In the genomic region with DNA sequence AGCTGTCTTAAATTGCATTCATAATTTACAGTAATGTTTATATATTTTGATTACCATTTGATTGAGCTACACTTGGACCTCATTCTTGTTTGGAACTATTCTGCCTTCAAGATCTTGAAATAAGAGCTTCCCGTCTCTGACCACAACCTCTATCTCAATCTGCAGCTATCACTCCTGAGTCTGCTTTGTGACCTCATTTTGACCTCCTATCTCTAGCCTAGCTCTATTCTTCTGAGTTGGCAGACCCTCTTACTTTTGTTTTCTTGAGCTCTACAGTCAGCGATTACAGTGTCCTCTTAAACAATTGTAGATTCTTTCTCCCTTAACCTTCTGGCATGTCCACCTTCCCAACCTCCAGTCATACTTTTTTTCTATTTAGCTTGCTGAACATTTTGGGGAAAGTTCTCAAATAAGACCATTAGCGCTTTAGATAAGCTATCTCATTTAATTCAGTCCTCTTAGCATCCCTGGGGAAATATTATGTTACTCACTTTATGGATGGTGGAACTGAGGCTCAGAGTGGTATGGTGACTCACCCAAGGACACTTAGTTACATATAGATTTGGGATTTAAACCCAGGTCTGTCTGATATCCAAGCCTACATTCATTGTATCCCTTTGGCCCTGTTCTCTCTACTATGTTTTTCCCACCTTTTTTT, we compare ENCODE assay signal across 1 cellular context.
TF ChIP-seq lines count a peak whose summit lies in the region.

No MANE protein-coding gene starts in this region.

TF ChIP-seq in K562, 482 proteins besides CTCF, POLR2A, EP300 and RAD21 (continued from another document and continues in another):
- TF ChIP-seq, protein P1, sequence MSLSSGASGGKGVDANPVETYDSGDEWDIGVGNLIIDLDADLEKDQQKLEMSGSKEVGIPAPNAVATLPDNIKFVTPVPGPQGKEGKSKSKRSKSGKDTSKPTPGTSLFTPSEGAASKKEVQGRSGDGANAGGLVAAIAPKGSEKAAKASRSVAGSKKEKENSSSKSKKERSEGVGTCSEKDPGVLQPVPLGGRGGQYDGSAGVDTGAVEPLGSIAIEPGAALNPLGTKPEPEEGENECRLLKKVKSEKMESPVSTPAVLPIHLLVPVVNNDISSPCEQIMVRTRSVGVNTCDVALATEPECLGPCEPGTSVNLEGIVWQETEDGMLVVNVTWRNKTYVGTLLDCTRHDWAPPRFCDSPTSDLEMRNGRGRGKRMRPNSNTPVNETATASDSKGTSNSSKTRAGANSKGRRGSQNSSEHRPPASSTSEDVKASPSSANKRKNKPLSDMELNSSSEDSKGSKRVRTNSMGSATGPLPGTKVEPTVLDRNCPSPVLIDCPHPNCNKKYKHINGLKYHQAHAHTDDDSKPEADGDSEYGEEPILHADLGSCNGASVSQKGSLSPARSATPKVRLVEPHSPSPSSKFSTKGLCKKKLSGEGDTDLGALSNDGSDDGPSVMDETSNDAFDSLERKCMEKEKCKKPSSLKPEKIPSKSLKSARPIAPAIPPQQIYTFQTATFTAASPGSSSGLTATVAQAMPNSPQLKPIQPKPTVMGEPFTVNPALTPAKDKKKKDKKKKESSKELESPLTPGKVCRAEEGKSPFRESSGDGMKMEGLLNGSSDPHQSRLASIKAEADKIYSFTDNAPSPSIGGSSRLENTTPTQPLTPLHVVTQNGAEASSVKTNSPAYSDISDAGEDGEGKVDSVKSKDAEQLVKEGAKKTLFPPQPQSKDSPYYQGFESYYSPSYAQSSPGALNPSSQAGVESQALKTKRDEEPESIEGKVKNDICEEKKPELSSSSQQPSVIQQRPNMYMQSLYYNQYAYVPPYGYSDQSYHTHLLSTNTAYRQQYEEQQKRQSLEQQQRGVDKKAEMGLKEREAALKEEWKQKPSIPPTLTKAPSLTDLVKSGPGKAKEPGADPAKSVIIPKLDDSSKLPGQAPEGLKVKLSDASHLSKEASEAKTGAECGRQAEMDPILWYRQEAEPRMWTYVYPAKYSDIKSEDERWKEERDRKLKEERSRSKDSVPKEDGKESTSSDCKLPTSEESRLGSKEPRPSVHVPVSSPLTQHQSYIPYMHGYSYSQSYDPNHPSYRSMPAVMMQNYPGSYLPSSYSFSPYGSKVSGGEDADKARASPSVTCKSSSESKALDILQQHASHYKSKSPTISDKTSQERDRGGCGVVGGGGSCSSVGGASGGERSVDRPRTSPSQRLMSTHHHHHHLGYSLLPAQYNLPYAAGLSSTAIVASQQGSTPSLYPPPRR (CRISPR knock-in tag; IDR thresholded peaks at IDR 0.05; ENCODE audit: borderline replicate concordance), result no peak
- TF ChIP-seq MEF2A (IDR thresholded peaks at IDR 0.05; ENCODE audit: control insufficient read depth, low read depth, low read length) (no peak), HSF4 (CRISPR knock-in tag; IDR thresholded peaks at IDR 0.05; ENCODE audit: borderline replicate concordance) (no peak), SMAD1 (IDR thresholded peaks at IDR 0.05; ENCODE audit: low read depth, low read length, partially characterized antibody) (no peak), ZEB2 (IDR thresholded peaks at IDR 0.05) (0 out of 2 replicates have a peak, but pooled peaks have one; percentile 34), ZNF76 (CRISPR knock-in tag; IDR thresholded peaks at IDR 0.05; ENCODE audit: borderline replicate concordance) (no peak), POLR2H (tag; IDR thresholded peaks at IDR 0.05; ENCODE audit: low read depth) (no peak), DACH1 (IDR thresholded peaks at IDR 0.05; ENCODE audit: partially characterized antibody) (no peak), PTBP1 (IDR thresholded peaks at IDR 0.05; ENCODE audit: low read depth, low read length) (no peak), ZKSCAN1 (IDR thresholded peaks at IDR 0.05; ENCODE audit: low read depth, low read length) (no peak), LARP7 (IDR thresholded peaks at IDR 0.05) (no peak), ESRRA (IDR thresholded peaks at IDR 0.05; ENCODE audit: borderline replicate concordance, low read depth) (peak; percentile 91; the same call in 1 of the 2 replicates), SAFB2 (IDR thresholded peaks at IDR 0.05; ENCODE audit: borderline replicate concordance, low read depth, low read length, severe bottlenecking) (no peak), ZNF124 (CRISPR knock-in tag; IDR thresholded peaks at IDR 0.05) (no peak), POLR2B (IDR thresholded peaks at IDR 0.05; ENCODE audit: low read depth, partially characterized antibody) (no peak), SRSF1 (IDR thresholded peaks at IDR 0.05; ENCODE audit: low read depth, low read length) (no peak), MCM7 (IDR thresholded peaks at IDR 0.05) (no peak)
- TF ChIP-seq, protein P2, sequence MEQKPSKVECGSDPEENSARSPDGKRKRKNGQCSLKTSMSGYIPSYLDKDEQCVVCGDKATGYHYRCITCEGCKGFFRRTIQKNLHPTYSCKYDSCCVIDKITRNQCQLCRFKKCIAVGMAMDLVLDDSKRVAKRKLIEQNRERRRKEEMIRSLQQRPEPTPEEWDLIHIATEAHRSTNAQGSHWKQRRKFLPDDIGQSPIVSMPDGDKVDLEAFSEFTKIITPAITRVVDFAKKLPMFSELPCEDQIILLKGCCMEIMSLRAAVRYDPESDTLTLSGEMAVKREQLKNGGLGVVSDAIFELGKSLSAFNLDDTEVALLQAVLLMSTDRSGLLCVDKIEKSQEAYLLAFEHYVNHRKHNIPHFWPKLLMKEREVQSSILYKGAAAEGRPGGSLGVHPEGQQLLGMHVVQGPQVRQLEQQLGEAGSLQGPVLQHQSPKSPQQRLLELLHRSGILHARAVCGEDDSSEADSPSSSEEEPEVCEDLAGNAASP (IDR thresholded peaks at IDR 0.05), result no peak
- TF ChIP-seq, protein P3, sequence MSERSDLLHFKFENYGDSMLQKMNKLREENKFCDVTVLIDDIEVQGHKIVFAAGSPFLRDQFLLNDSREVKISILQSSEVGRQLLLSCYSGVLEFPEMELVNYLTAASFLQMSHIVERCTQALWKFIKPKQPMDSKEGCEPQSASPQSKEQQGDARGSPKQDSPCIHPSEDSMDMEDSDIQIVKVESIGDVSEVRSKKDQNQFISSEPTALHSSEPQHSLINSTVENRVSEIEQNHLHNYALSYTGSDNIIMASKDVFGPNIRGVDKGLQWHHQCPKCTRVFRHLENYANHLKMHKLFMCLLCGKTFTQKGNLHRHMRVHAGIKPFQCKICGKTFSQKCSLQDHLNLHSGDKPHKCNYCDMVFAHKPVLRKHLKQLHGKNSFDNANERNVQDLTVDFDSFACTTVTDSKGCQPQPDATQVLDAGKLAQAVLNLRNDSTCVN (CRISPR knock-in tag; IDR thresholded peaks at IDR 0.05), result no peak
- TF ChIP-seq, protein P4, sequence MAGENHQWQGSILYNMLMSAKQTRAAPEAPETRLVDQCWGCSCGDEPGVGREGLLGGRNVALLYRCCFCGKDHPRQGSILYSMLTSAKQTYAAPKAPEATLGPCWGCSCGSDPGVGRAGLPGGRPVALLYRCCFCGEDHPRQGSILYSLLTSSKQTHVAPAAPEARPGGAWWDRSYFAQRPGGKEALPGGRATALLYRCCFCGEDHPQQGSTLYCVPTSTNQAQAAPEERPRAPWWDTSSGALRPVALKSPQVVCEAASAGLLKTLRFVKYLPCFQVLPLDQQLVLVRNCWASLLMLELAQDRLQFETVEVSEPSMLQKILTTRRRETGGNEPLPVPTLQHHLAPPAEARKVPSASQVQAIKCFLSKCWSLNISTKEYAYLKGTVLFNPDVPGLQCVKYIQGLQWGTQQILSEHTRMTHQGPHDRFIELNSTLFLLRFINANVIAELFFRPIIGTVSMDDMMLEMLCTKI (IDR thresholded peaks at IDR 0.05; ENCODE audit: partially characterized antibody), result no peak
- TF ChIP-seq, protein P5, sequence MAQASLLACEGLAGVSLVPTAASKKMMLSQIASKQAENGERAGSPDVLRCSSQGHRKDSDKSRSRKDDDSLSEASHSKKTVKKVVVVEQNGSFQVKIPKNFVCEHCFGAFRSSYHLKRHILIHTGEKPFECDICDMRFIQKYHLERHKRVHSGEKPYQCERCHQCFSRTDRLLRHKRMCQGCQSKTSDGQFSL (CRISPR knock-in tag; IDR thresholded peaks at IDR 0.05), result no peak
- TF ChIP-seq, protein P5 (tag; IDR thresholded peaks at IDR 0.05), result no peak
- TF ChIP-seq, protein P6, sequence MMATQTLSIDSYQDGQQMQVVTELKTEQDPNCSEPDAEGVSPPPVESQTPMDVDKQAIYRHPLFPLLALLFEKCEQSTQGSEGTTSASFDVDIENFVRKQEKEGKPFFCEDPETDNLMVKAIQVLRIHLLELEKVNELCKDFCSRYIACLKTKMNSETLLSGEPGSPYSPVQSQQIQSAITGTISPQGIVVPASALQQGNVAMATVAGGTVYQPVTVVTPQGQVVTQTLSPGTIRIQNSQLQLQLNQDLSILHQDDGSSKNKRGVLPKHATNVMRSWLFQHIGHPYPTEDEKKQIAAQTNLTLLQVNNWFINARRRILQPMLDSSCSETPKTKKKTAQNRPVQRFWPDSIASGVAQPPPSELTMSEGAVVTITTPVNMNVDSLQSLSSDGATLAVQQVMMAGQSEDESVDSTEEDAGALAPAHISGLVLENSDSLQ (IDR thresholded peaks at IDR 0.05), result 0 out of 2 replicates have a peak, but pooled peaks have one; percentile 16
- TF ChIP-seq, protein P7, sequence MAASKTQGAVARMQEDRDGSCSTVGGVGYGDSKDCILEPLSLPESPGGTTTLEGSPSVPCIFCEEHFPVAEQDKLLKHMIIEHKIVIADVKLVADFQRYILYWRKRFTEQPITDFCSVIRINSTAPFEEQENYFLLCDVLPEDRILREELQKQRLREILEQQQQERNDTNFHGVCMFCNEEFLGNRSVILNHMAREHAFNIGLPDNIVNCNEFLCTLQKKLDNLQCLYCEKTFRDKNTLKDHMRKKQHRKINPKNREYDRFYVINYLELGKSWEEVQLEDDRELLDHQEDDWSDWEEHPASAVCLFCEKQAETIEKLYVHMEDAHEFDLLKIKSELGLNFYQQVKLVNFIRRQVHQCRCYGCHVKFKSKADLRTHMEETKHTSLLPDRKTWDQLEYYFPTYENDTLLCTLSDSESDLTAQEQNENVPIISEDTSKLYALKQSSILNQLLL (CRISPR knock-in tag; IDR thresholded peaks at IDR 0.05; ENCODE audit: borderline replicate concordance), result no peak
- TF ChIP-seq, protein P8, sequence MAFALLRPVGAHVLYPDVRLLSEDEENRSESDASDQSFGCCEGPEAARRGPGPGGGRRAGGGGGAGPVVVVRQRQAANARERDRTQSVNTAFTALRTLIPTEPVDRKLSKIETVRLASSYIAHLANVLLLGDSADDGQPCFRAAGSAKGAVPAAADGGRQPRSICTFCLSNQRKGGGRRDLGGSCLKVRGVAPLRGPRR (CRISPR knock-in tag; IDR thresholded peaks at IDR 0.05), result no peak
- TF ChIP-seq, protein P9, sequence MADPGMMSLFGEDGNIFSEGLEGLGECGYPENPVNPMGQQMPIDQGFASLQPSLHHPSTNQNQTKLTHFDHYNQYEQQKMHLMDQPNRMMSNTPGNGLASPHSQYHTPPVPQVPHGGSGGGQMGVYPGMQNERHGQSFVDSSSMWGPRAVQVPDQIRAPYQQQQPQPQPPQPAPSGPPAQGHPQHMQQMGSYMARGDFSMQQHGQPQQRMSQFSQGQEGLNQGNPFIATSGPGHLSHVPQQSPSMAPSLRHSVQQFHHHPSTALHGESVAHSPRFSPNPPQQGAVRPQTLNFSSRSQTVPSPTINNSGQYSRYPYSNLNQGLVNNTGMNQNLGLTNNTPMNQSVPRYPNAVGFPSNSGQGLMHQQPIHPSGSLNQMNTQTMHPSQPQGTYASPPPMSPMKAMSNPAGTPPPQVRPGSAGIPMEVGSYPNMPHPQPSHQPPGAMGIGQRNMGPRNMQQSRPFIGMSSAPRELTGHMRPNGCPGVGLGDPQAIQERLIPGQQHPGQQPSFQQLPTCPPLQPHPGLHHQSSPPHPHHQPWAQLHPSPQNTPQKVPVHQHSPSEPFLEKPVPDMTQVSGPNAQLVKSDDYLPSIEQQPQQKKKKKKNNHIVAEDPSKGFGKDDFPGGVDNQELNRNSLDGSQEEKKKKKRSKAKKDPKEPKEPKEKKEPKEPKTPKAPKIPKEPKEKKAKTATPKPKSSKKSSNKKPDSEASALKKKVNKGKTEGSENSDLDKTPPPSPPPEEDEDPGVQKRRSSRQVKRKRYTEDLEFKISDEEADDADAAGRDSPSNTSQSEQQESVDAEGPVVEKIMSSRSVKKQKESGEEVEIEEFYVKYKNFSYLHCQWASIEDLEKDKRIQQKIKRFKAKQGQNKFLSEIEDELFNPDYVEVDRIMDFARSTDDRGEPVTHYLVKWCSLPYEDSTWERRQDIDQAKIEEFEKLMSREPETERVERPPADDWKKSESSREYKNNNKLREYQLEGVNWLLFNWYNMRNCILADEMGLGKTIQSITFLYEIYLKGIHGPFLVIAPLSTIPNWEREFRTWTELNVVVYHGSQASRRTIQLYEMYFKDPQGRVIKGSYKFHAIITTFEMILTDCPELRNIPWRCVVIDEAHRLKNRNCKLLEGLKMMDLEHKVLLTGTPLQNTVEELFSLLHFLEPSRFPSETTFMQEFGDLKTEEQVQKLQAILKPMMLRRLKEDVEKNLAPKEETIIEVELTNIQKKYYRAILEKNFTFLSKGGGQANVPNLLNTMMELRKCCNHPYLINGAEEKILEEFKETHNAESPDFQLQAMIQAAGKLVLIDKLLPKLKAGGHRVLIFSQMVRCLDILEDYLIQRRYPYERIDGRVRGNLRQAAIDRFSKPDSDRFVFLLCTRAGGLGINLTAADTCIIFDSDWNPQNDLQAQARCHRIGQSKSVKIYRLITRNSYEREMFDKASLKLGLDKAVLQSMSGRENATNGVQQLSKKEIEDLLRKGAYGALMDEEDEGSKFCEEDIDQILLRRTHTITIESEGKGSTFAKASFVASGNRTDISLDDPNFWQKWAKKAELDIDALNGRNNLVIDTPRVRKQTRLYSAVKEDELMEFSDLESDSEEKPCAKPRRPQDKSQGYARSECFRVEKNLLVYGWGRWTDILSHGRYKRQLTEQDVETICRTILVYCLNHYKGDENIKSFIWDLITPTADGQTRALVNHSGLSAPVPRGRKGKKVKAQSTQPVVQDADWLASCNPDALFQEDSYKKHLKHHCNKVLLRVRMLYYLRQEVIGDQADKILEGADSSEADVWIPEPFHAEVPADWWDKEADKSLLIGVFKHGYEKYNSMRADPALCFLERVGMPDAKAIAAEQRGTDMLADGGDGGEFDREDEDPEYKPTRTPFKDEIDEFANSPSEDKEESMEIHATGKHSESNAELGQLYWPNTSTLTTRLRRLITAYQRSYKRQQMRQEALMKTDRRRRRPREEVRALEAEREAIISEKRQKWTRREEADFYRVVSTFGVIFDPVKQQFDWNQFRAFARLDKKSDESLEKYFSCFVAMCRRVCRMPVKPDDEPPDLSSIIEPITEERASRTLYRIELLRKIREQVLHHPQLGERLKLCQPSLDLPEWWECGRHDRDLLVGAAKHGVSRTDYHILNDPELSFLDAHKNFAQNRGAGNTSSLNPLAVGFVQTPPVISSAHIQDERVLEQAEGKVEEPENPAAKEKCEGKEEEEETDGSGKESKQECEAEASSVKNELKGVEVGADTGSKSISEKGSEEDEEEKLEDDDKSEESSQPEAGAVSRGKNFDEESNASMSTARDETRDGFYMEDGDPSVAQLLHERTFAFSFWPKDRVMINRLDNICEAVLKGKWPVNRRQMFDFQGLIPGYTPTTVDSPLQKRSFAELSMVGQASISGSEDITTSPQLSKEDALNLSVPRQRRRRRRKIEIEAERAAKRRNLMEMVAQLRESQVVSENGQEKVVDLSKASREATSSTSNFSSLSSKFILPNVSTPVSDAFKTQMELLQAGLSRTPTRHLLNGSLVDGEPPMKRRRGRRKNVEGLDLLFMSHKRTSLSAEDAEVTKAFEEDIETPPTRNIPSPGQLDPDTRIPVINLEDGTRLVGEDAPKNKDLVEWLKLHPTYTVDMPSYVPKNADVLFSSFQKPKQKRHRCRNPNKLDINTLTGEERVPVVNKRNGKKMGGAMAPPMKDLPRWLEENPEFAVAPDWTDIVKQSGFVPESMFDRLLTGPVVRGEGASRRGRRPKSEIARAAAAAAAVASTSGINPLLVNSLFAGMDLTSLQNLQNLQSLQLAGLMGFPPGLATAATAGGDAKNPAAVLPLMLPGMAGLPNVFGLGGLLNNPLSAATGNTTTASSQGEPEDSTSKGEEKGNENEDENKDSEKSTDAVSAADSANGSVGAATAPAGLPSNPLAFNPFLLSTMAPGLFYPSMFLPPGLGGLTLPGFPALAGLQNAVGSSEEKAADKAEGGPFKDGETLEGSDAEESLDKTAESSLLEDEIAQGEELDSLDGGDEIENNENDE (IDR thresholded peaks at IDR 0.05; ENCODE audit: low read depth, low read length), result no peak
